Comparison of ENCODE assay signal across 8 cellular contexts in genomic region chr12:6928703-6929407, GRCh38. TPM values are rescaled to one million over a fixed set of nuclear protein-coding genes. Genes with fewer than 3 reads are reported as not detected.
DNase-seq lines count a peak whose midpoint lies in the region; ATAC-seq and TF ChIP-seq lines count a peak whose summit lies in the region.

No MANE protein-coding gene starts in this region.

- POLR2A ChIA-PET in naive thymus-derived CD4-positive, alpha-beta T cell (lab: Charles Lee), result interaction anchor here (0.6 to 23.3 kb wide), 13 partner anchors 12 to 239 kb away, joined by 3 to 367 read pairs (median 4); partner anchors contain the start of genes C12orf57, ENO2, PTPN6 and RNU7-1

- H3K4me1 Mint-ChIP-seq in dendritic cell treated with granulocyte-macrophage colony-stimulating factor and Interleukin-4, amounts not matched to agents 40 ng/mL and 50 ng/mL, for 4 days (ENCODE audit: low read depth), result peaks cover 61% of the 10 kb centered on the region
- peaks cover 48 to 77% (median 69%) of the 10 kb centered on the region in 7 donors for H3K4me1 Mint-ChIP-seq in naive thymus-derived CD4-positive, alpha-beta T cell

- H3K27ac Mint-ChIP-seq in dendritic cell treated with granulocyte-macrophage colony-stimulating factor and Interleukin-4, amounts not matched to agents 40 ng/mL and 50 ng/mL, for 4 days, result peak overlapping the region; percentile 75
- peak overlapping the region; percentile 83 to 95 (median 93) for H3K27ac Mint-ChIP-seq in naive thymus-derived CD4-positive, alpha-beta T cell

- H3K36me3 ChIP-seq in BLaER1 (peaks cover 19% of the 10 kb centered on the region), Loucy (ENCODE audit: insufficient read depth, low read length) (peaks cover 4% of the 10 kb centered on the region; the same call in 1 of the 2 replicates)
- H3K36me3 ChIP-seq in naive thymus-derived CD4-positive, alpha-beta T cell (ENCODE audit: control insufficient read depth in 2 of 3, insufficient read depth in 3 of 3, low read length in 3 of 3), result peaks cover 0 to 4% (median 0%) of the 10 kb centered on the region in 3 experiments

- no peaks in the 10 kb centered on the region for H3K9me3 Mint-ChIP-seq in dendritic cell treated with granulocyte-macrophage colony-stimulating factor and Interleukin-4, amounts not matched to agents 40 ng/mL and 50 ng/mL, for 4 days
- H3K9me3 Mint-ChIP-seq in naive thymus-derived CD4-positive, alpha-beta T cell, result no peaks in the 10 kb centered on the region

- H3K4me1 ChIP-seq in BLaER1 (peaks cover 85% of the 10 kb centered on the region), Loucy (ENCODE audit: insufficient read depth, low read length, poor library complexity, severe bottlenecking) (peaks cover 62% of the 10 kb centered on the region)
- peaks cover 16 to 48% of the 10 kb centered on the region in 2 donors for H3K4me1 ChIP-seq in naive thymus-derived CD4-positive, alpha-beta T cell (ENCODE audit: control insufficient read depth in 2 of 2, insufficient read depth in 2 of 2, low read length in 2 of 2)

- H2AFZ ChIP-seq in Loucy (ENCODE audit: low read length), result no peak overlapping the region

- H3K27me3 Mint-ChIP-seq in dendritic cell treated with granulocyte-macrophage colony-stimulating factor and Interleukin-4, amounts not matched to agents 40 ng/mL and 50 ng/mL, for 4 days, result peaks cover 39% of the 10 kb centered on the region
- no peaks in the 10 kb centered on the region for H3K27me3 Mint-ChIP-seq in naive thymus-derived CD4-positive, alpha-beta T cell

- H3K4me2 ChIP-seq in BLaER1 (peak overlapping the region; percentile 98), Loucy (ENCODE audit: low read depth, low read length, poor library complexity, severe bottlenecking) (peak overlapping the region; percentile 97)

- intact Hi-C loops in dendritic cell treated with granulocyte-macrophage colony-stimulating factor and Interleukin-4, amounts not matched to agents 40 ng/mL and 50 ng/mL, for 4 days (cut with micrococcal nuclease), result no loop called here
- intact Hi-C loops in naive thymus-derived CD4-positive, alpha-beta T cell (cut with micrococcal nuclease), result loop anchor here in 1 of 2 donors (1.0 kb wide), 2 partner anchors 8 to 15 kb away; partner anchors contain the start of gene ENO2

- H3K4me3 ChIP-seq in BLaER1, result peak overlapping the region; percentile 78
- H3K4me3 ChIP-seq in Loucy (ENCODE audit: low read length, poor library complexity, severe bottlenecking), result peak overlapping the region; percentile 90
- peak overlapping the region; percentile 60 for H3K4me3 ChIP-seq in naive thymus-derived CD4-positive, alpha-beta T cell (ENCODE audit: low read length)

- no peak for DNase-seq in naive thymus-derived CD4-positive, alpha-beta T cell
- no peak for DNase-seq in NCI-H510A treated with DMSO at 0.1 percent for 48 hours (lab: John Stamatoyannopoulos, UW)
- no peak for DNase-seq in NCI-H748 (lab: John Stamatoyannopoulos, UW; ENCODE audit: unreplicated experiment)

- peak overlapping the region; percentile 93 for H3K27ac ChIP-seq in BLaER1
- H3K27ac ChIP-seq in naive thymus-derived CD4-positive, alpha-beta T cell (ENCODE audit: low read depth, low read length), result peak overlapping the region; percentile 86

- CTCF ChIA-PET in naive thymus-derived CD4-positive, alpha-beta T cell (lab: Charles Lee), result interaction anchor here (0.6 to 1.6 kb wide), 6 partner anchors 9 to 179 kb away, joined by 3 to 9 read pairs (median 4); partner anchors contain the start of genes C12orf57 and RNU7-1

- peak overlapping the region; percentile 89 for H3K4me3 Mint-ChIP-seq in dendritic cell treated with granulocyte-macrophage colony-stimulating factor and Interleukin-4, amounts not matched to agents 40 ng/mL and 50 ng/mL, for 4 days
- peak overlapping the region; percentile 79 to 92 (median 88) for H3K4me3 Mint-ChIP-seq in naive thymus-derived CD4-positive, alpha-beta T cell

- H3K79me2 ChIP-seq in Loucy (ENCODE audit: insufficient read depth, low read length), result peaks cover 63% of the 10 kb centered on the region

- H3K9me3 ChIP-seq in BLaER1, result no peaks in the 10 kb centered on the region
- no peaks in the 10 kb centered on the region for H3K9me3 ChIP-seq in Loucy (ENCODE audit: insufficient read depth, low read depth, low read length)
- no peaks in the 10 kb centered on the region for H3K9me3 ChIP-seq in naive thymus-derived CD4-positive, alpha-beta T cell (ENCODE audit: control insufficient read depth in 2 of 3, low read length in 3 of 3)

- H3K9ac ChIP-seq in BLaER1 (peak overlapping the region; percentile 89), Loucy (ENCODE audit: low read depth, low read length, poor library complexity, severe bottlenecking) (peak overlapping the region; percentile 95)

- no peaks in the 10 kb centered on the region for H3K9me2 ChIP-seq in Loucy (replicated peaks; ENCODE audit: low read depth, low read length)

- peaks cover 22% of the 10 kb centered on the region for H3K36me3 Mint-ChIP-seq in dendritic cell treated with granulocyte-macrophage colony-stimulating factor and Interleukin-4, amounts not matched to agents 40 ng/mL and 50 ng/mL, for 4 days (ENCODE audit: low read depth)
- H3K36me3 Mint-ChIP-seq in naive thymus-derived CD4-positive, alpha-beta T cell, result peaks cover 0 to 7% (median 0%) of the 10 kb centered on the region in 5 donors

- peaks cover 49% of the 10 kb centered on the region for H4K20me1 ChIP-seq in BLaER1
- peaks cover 14% of the 10 kb centered on the region for H4K20me1 ChIP-seq in Loucy (ENCODE audit: insufficient read depth, low read length, poor library complexity, severe bottlenecking)

- H3K27me3 ChIP-seq in BLaER1, result no peaks in the 10 kb centered on the region
- H3K27me3 ChIP-seq in Loucy (ENCODE audit: insufficient read depth, low read length, poor library complexity, severe bottlenecking), result no peaks in the 10 kb centered on the region
- no peaks in the 10 kb centered on the region for H3K27me3 ChIP-seq in naive thymus-derived CD4-positive, alpha-beta T cell (ENCODE audit: control insufficient read depth in 2 of 2, insufficient read depth in 2 of 2, low read length in 2 of 2)

- ATAC-seq in naive thymus-derived CD4-positive, alpha-beta T cell, result no peak
- ATAC-seq in GM21786 (IDR thresholded peaks at IDR 0.05; ENCODE audit: unreplicated experiment), result no peak
- ATAC-seq in HG02610 (IDR thresholded peaks at IDR 0.05; ENCODE audit: unreplicated experiment), result no peak

- no peak for TF ChIP-seq CTCF in Loucy (conservative IDR thresholded peaks at IDR 0.05; ENCODE audit: low read length)

- H3F3A ChIP-seq in Loucy (ENCODE audit: low read depth), result 0 out of 2 replicates have a peak, but pooled peaks cover 2% of the 10 kb centered on the region

RNA-seq across cellular contexts. Expression of gene ATN1, which starts 1.1 kb away (rescaled TPM):
- 10 to 100 TPM; 29.5 to 42.2 (median 34.4) TPM for total RNA-seq in naive thymus-derived CD4-positive, alpha-beta T cell
- polyA plus RNA-seq in naive thymus-derived CD4-positive, alpha-beta T cell, result 1 to 10 TPM in 1 of 2 donors, under 1 TPM in 1; 0.95 to 2.0 TPM

RNA-seq across cellular contexts. Expression of gene ENO2, which starts 14.5 kb away (rescaled TPM):
- 100 to 1,000 TPM in 3 of 5 experiments, 10 to 100 TPM in 2; 65.3 to 193 (median 178) TPM for total RNA-seq in naive thymus-derived CD4-positive, alpha-beta T cell
- polyA plus RNA-seq in naive thymus-derived CD4-positive, alpha-beta T cell, result 10 to 100 TPM; 22.5 to 31.0 TPM

RNA-seq across cellular contexts. Expression of gene RNU7-1, which starts 14.8 kb away (rescaled TPM):
- not detected for total RNA-seq in naive thymus-derived CD4-positive, alpha-beta T cell
- polyA plus RNA-seq in naive thymus-derived CD4-positive, alpha-beta T cell, result not detected

RNA-seq across cellular contexts. Expression of gene C12orf57, which starts 15.0 kb away (rescaled TPM):
- total RNA-seq in naive thymus-derived CD4-positive, alpha-beta T cell, result 100 to 1,000 TPM; 148 to 592 (median 362) TPM
- 100 to 1,000 TPM; 394 to 401 TPM for polyA plus RNA-seq in naive thymus-derived CD4-positive, alpha-beta T cell

RNA-seq across cellular contexts. Expression of gene PTPN6, which starts 22.3 kb away (rescaled TPM):
- 100 to 1,000 TPM; 141 to 390 (median 242) TPM for total RNA-seq in naive thymus-derived CD4-positive, alpha-beta T cell
- 100 to 1,000 TPM; 210 to 387 TPM for polyA plus RNA-seq in naive thymus-derived CD4-positive, alpha-beta T cell
